ENCODE assay signal across 7 cellular contexts in the genomic region with DNA sequence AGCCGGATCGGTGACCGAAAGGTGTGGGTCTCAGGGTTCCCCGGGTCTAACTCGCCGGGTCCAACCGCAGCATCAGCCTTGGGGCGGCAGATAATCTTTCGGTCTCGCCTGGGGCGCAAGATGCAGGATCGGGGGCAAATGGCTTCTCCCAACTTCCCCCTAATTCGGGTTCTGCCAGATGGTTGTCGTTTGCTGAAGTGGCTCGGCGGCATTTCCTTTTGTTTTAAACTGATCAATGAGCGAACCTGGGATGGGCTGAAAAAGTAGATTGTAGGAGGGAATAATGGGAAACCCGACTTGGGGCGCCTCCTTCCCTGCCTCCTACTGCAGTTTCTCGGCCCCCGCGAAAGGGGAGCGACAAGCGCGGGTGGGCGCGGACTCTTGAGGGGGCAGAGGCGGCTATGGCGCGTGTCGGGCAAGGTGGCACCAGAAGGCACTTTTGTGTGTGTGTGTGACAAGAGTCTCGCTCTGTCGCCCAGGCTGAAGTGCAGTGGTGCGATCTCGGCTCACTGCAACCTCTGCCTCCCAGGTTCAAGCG. TPM values are rescaled to one million over a fixed set of nuclear protein-coding genes. Genes with fewer than 3 reads are reported as not detected.
DNase-seq lines count a peak whose midpoint lies in the region; ATAC-seq and TF ChIP-seq lines count a peak whose summit lies in the region.

No MANE protein-coding gene starts in this region.

- no peaks in the 10 kb centered on the region for H3K36me3 Mint-ChIP-seq in activated naive CD8-positive, alpha-beta T cell treated with anti-CD3 and anti-CD28 coated beads, Interleukin-2, amount 10 ng/mL, durations not matched to agents 7 days and 5 days

- H3K27me3 ChIP-seq in iPS-20b (ENCODE audit: insufficient read depth, low read length) (peaks cover 80% of the 10 kb centered on the region), spleen (replicated peaks in 1 of 7) (peaks cover 2 to 91% (median 65%) of the 10 kb centered on the region in 7 donors)

- H3K27ac Mint-ChIP-seq in activated naive CD8-positive, alpha-beta T cell treated with anti-CD3 and anti-CD28 coated beads, Interleukin-2, amount 10 ng/mL, durations not matched to agents 7 days and 5 days = no peak overlapping the region

- no peak overlapping the region for H3K9ac ChIP-seq in iPS-20b (ENCODE audit: low read depth, low read length)

- TF ChIP-seq CTCF in HFF-Myc (IDR thresholded peaks at IDR 0.05; ENCODE audit: low read depth, low read length, missing control alignments) = no peak
- no peak for TF ChIP-seq CTCF in spleen (IDR thresholded peaks at IDR 0.05 in 8 of 11, conservative IDR thresholded peaks at IDR 0.05 in 3 of 11)

- H3K36me3 ChIP-seq in iPS-20b (ENCODE audit: insufficient read depth, low read depth, low read length) (no peaks in the 10 kb centered on the region), spleen (no peaks in the 10 kb centered on the region)

- no peak for TF ChIP-seq POLR2A in spleen (IDR thresholded peaks at IDR 0.05)

- peak overlapping the region; percentile 72 for H3K4me3 Mint-ChIP-seq in activated naive CD8-positive, alpha-beta T cell treated with anti-CD3 and anti-CD28 coated beads, Interleukin-2, amount 10 ng/mL, durations not matched to agents 7 days and 5 days

- H3K4me1 Mint-ChIP-seq in activated naive CD8-positive, alpha-beta T cell treated with anti-CD3 and anti-CD28 coated beads, Interleukin-2, amount 10 ng/mL, durations not matched to agents 7 days and 5 days = peaks cover 12% of the 10 kb centered on the region

- peaks cover 72% of the 10 kb centered on the region for H3K27me3 Mint-ChIP-seq in activated naive CD8-positive, alpha-beta T cell treated with anti-CD3 and anti-CD28 coated beads, Interleukin-2, amount 10 ng/mL, durations not matched to agents 7 days and 5 days

- 4 to 10% (median 7%) methylated on average over 19 to 36 of the region's 36 CpGs for WGBS in spleen, 5 donors

- H3K4me3 ChIP-seq in HFF-Myc (replicated peaks; ENCODE audit: low read depth, low read length) (peak overlapping the region; percentile 85), iPS-20b (ENCODE audit: low read length) (peak overlapping the region; percentile 62), spleen (peak overlapping the region; percentile 45 to 81 (median 54))

- no peak for ATAC-seq in activated naive CD8-positive, alpha-beta T cell treated with anti-CD3 and anti-CD28 coated beads, Interleukin-2, amount 10 ng/mL, durations not matched to agents 7 days and 5 days (ENCODE audit: low read depth)
- no peak for ATAC-seq in GM18868 (IDR thresholded peaks at IDR 0.05; ENCODE audit: unreplicated experiment)

- H3K4me1 ChIP-seq in iPS-20b (ENCODE audit: insufficient read depth, low read length) = peaks cover 6% of the 10 kb centered on the region; the same call in 1 of the 2 replicates
- H3K4me1 ChIP-seq in spleen = peaks cover 25 to 74% (median 58%) of the 10 kb centered on the region in 6 donors

- POLR2A ChIA-PET in activated naive CD8-positive, alpha-beta T cell treated with anti-CD3 and anti-CD28 coated beads, Interleukin-2, amount 10 ng/mL, durations not matched to agents 7 days and 5 days (lab: Charles Lee) = no interaction called here

- H3K27ac ChIP-seq in iPS-20b (ENCODE audit: low read length) (no peak overlapping the region), spleen (peak overlapping the region in 7 of 8 donors; percentile 22 to 80 (median 66))

- DNase-seq in HFF-Myc (ENCODE audit: extremely low read depth, low read depth) (no peak), spleen (no peak), NCI-H2029 treated with DMSO at 0.1 percent for 48 hours (lab: John Stamatoyannopoulos, UW) (no peak), NCI-H774 (lab: John Stamatoyannopoulos, UW) (no peak)
- peak; percentile 34 for DNase-seq in activated naive CD8-positive, alpha-beta T cell treated with anti-CD3 and anti-CD28 coated beads, Interleukin-2, amount 10 ng/mL, durations not matched to agents 7 days and 5 days

- no peaks in the 10 kb centered on the region; the same call in 1 of the 2 replicates for H3K9me3 ChIP-seq in iPS-20b (ENCODE audit: insufficient read depth, low read depth, low read length)
- H3K9me3 ChIP-seq in spleen = no peaks in the 10 kb centered on the region

- intact Hi-C loops in spleen (cut with DNase I; ENCODE audit: low total_unique reads) = loop anchor here (5.0 kb wide), 1 partner anchor 1035 kb away; no protein-coding TSS in a partner anchor

- H3K9me3 Mint-ChIP-seq in activated naive CD8-positive, alpha-beta T cell treated with anti-CD3 and anti-CD28 coated beads, Interleukin-2, amount 10 ng/mL, durations not matched to agents 7 days and 5 days = no peaks in the 10 kb centered on the region

RNA-seq across cellular contexts. Expression of a gene that starts 3.1 kb away (rescaled TPM):
- total RNA-seq in activated naive CD8-positive, alpha-beta T cell treated with anti-CD3 and anti-CD28 coated beads, Interleukin-2, amount 10 ng/mL, durations not matched to agents 7 days and 5 days = not detected
- total RNA-seq in spleen = 100 to 1,000 TPM in 5 of 7 donors, 10 to 100 TPM in 2; 49.3 to 399 (median 294) TPM
- polyA plus RNA-seq in spleen = 10 to 100 TPM; 11.1 to 22.7 (median 18.4) TPM

Comparison
In these comparisons a context has a peak if more than half of its experiments do, and no peak if none do; other contexts are left out.
1. RNA of a gene that starts 3.1 kb away (total RNA-seq): 49.3 to 399 TPM in spleen; not detected in activated naive CD8-positive, alpha-beta T cell treated with anti-CD3 and anti-CD28 coated beads, Interleukin-2, amount 10 ng/mL, durations not matched to agents 7 days and 5 days; every median in the first group is over 10 times any median in the second.
2. Peak in every context shown above with its lines, with median percentiles within 50 percentile points of each other: H3K4me3 ChIP-seq.